11 cellular contexts compared by ENCODE assay signal in genomic region chr3:10389995-10390394, GRCh38.
A peak's percentile ranks its signal among the peaks of the same experiment; 100 is the strongest.
DNase-seq lines count a peak whose midpoint lies in the region; ATAC-seq and TF ChIP-seq lines count a peak whose summit lies in the region.
"Had no signal": no experiment of that assay in that cellular context is flagged by ENCODE, and none has a peak within 500 bp of the region (broad histone marks: within the 10 kb centered on the region; RNA-seq: fewer than 3 reads in every experiment).

No MANE protein-coding gene starts in this region.

- intact Hi-C loops in posterior cingulate gyrus (cut with DNase I) = no loop called here

- H3K27ac ChIP-seq in WERI-Rb-1 = no peak overlapping the region

- peaks cover 32% of the 10 kb centered on the region for H3K27me3 Mint-ChIP-seq in chondrocyte (ENCODE audit: low read depth)

- DNase-seq in NAMALWA (ENCODE audit: low spot score) (peak; percentile 90), pons (ENCODE audit: low spot score) (peak; percentile 35), chondrocyte (ENCODE audit: low spot score) (no peak), WERI-Rb-1 (no peak), occipital lobe (lab: John Stamatoyannopoulos, UW) (no peak), posterior cingulate gyrus (no peak)
- DNase-seq: activated CD4-positive, alpha-beta T cell treated with anti-CD3 and anti-CD28 coated beads, Interleukin-2, amount 50 U/mL, for 48 hours; central memory CD4-positive, alpha-beta T cell; NCI-H526 had no signal

- H3K4me3 Mint-ChIP-seq in chondrocyte (ENCODE audit: unreplicated experiment) = no peak overlapping the region

- H3K36me3 ChIP-seq in WERI-Rb-1 = no peaks in the 10 kb centered on the region

- no peaks in the 10 kb centered on the region for H3K4me1 Mint-ChIP-seq in chondrocyte (ENCODE audit: low read depth)

- no peaks in the 10 kb centered on the region for H3K27me3 ChIP-seq in WERI-Rb-1 (ENCODE audit: insufficient read depth, low read depth, severe bottlenecking)

- peaks cover 2% of the 10 kb centered on the region for H3K36me3 Mint-ChIP-seq in chondrocyte (ENCODE audit: low read depth)

- peaks cover 22% of the 10 kb centered on the region for H3K9me3 ChIP-seq in WERI-Rb-1 (ENCODE audit: severe bottlenecking)

- H3K27ac Mint-ChIP-seq in chondrocyte (ENCODE audit: unreplicated experiment) = no peak overlapping the region

- no peak overlapping the region for H3K4me3 ChIP-seq in WERI-Rb-1 (ENCODE audit: low read depth, low read length)

- no peaks in the 10 kb centered on the region for H3K9me3 Mint-ChIP-seq in chondrocyte (ENCODE audit: low read depth)

- TF ChIP-seq CTCF in chondrocyte (IDR thresholded peaks at IDR 0.05) = no peak
- TF ChIP-seq CTCF in WERI-Rb-1 (IDR thresholded peaks at IDR 0.05; ENCODE audit: low read depth, low read length) = no peak

- ATAC-seq in GM18907 (IDR thresholded peaks at IDR 0.05; ENCODE audit: unreplicated experiment) (peak; percentile 68), HG02759 (IDR thresholded peaks at IDR 0.05; ENCODE audit: unreplicated experiment) (peak; percentile 86)

Comparison
In these comparisons a context has a peak if more than half of its experiments do, and no peak if none do; other contexts are left out.
1. DNase-seq: peak in NAMALWA (single experiment) and pons (single experiment); none in chondrocyte (single experiment), WERI-Rb-1 (single experiment), occipital lobe (single experiment) and posterior cingulate gyrus (0 of 10).